Comparison of ENCODE assay signal across 12 cellular contexts in genomic region chr1:8384577-8384976, GRCh38.
DNase-seq lines count a peak whose midpoint lies in the region; ATAC-seq, FAIRE-seq and TF ChIP-seq lines count a peak whose summit lies in the region.
"Had no signal": no experiment of that assay in that cellular context is flagged by ENCODE, and none has a peak within 500 bp of the region (broad histone marks: within the 10 kb centered on the region; RNA-seq: fewer than 3 reads in every experiment).

No MANE protein-coding gene starts in this region.

- H3K36me3 ChIP-seq in ACC112 (ENCODE audit: insufficient read depth, low read length) (peaks cover 30% of the 10 kb centered on the region), endothelial cell of umbilical vein (ENCODE audit: control insufficient read depth in 2 of 2, extremely low read depth in 1 of 2, insufficient read depth in 2 of 2, low read length in 2 of 2) (peaks cover 0 to 11% of the 10 kb centered on the region in 2 experiments), MM.1S (replicated peaks; ENCODE audit: insufficient read depth, low read length) (no peaks in the 10 kb centered on the region)
- H3K36me3 ChIP-seq in naive thymus-derived CD4-positive, alpha-beta T cell (ENCODE audit: control insufficient read depth in 2 of 3, insufficient read depth in 3 of 3, low read length in 3 of 3): peaks cover 0 to 15% (median 4%) of the 10 kb centered on the region in 3 experiments

- H3K27me3 Mint-ChIP-seq in naive thymus-derived CD4-positive, alpha-beta T cell: no peaks in the 10 kb centered on the region
- H3K27me3 Mint-ChIP-seq: stimulated activated naive CD8-positive, alpha-beta T cell treated with anti-CD3 and anti-CD28 coated beads, Interleukin-15, Interleukin-2, amounts not matched to agents 100 ng/mL and 50 ng/mL, for 24 hours had no signal

- H3K4me1 ChIP-seq in ACC112 (ENCODE audit: control insufficient read depth, insufficient read depth, low read length, unreplicated experiment) (peaks cover 18% of the 10 kb centered on the region), endothelial cell of umbilical vein (ENCODE audit: control insufficient read depth, extremely low read depth, insufficient read depth, low read length) (peaks cover 17% of the 10 kb centered on the region), MM.1S (ENCODE audit: low read length) (no peaks in the 10 kb centered on the region)
- H3K4me1 ChIP-seq in naive thymus-derived CD4-positive, alpha-beta T cell (ENCODE audit: control insufficient read depth in 2 of 2, insufficient read depth in 2 of 2, low read length in 2 of 2): peaks cover 25 to 45% of the 10 kb centered on the region in 2 donors

- H2AFZ ChIP-seq in ACC112 (ENCODE audit: low read length, unreplicated experiment) (no peak overlapping the region), endothelial cell of umbilical vein (ENCODE audit: low read depth, low read length) (no peak overlapping the region), MM.1S (ENCODE audit: low read length) (no peak overlapping the region)

- H3K27me3 ChIP-seq in ACC112 (ENCODE audit: insufficient read depth, low read length) (no peaks in the 10 kb centered on the region), endothelial cell of umbilical vein (ENCODE audit: control insufficient read depth in 2 of 2, insufficient read depth in 2 of 2, low read length in 2 of 2) (no peaks in the 10 kb centered on the region), MM.1S (replicated peaks; ENCODE audit: insufficient read depth, low read length) (no peaks in the 10 kb centered on the region)
- H3K27me3 ChIP-seq in naive thymus-derived CD4-positive, alpha-beta T cell (ENCODE audit: control insufficient read depth in 2 of 2, insufficient read depth in 2 of 2, low read length in 2 of 2): no peaks in the 10 kb centered on the region

- H3K9me3 Mint-ChIP-seq in naive thymus-derived CD4-positive, alpha-beta T cell: no peaks in the 10 kb centered on the region
- H3K9me3 Mint-ChIP-seq: stimulated activated naive CD8-positive, alpha-beta T cell treated with anti-CD3 and anti-CD28 coated beads, Interleukin-15, Interleukin-2, amounts not matched to agents 100 ng/mL and 50 ng/mL, for 24 hours had no signal

- no peak for ATAC-seq in naive thymus-derived CD4-positive, alpha-beta T cell
- ATAC-seq in GM21619 (IDR thresholded peaks at IDR 0.05; ENCODE audit: unreplicated experiment) (no peak), GM19035 (IDR thresholded peaks at IDR 0.05; ENCODE audit: unreplicated experiment) (no peak)

- H3K4me3 ChIP-seq in ACC112 (ENCODE audit: low read depth, low read length) (no peak overlapping the region), endothelial cell of umbilical vein (replicated peaks in 1 of 3; ENCODE audit: insufficient read depth in 1 of 3, low read depth in 1 of 3, low read length in 3 of 3) (no peak overlapping the region), MM.1S (ENCODE audit: low read length) (no peak overlapping the region)
- no peak overlapping the region for H3K4me3 ChIP-seq in naive thymus-derived CD4-positive, alpha-beta T cell (ENCODE audit: low read length)

- H3K9me3 ChIP-seq in endothelial cell of umbilical vein (replicated peaks; ENCODE audit: control insufficient read depth, insufficient read depth, low read length): no peaks in the 10 kb centered on the region
- no peaks in the 10 kb centered on the region for H3K9me3 ChIP-seq in naive thymus-derived CD4-positive, alpha-beta T cell (ENCODE audit: control insufficient read depth in 2 of 3, low read length in 3 of 3)
- H3K9me3 ChIP-seq in MM.1S (replicated peaks; ENCODE audit: insufficient read depth, low read length): no peaks in the 10 kb centered on the region

- intact Hi-C loops in endothelial cell of umbilical vein (cut with micrococcal nuclease): loop anchor here (1.0 kb wide), 1 partner anchor 25 kb away; no protein-coding TSS in a partner anchor
- intact Hi-C loops in naive thymus-derived CD4-positive, alpha-beta T cell (cut with micrococcal nuclease): loop anchor here (5.0 kb wide), 2 partner anchors 48 to 143 kb away; no protein-coding TSS in a partner anchor

- H3K4me2 ChIP-seq in endothelial cell of umbilical vein (ENCODE audit: insufficient read depth, low read length): no peak overlapping the region
- H3K4me2 ChIP-seq in MM.1S (ENCODE audit: low read depth, low read length): no peak overlapping the region

- peak overlapping the region in 7 of 10 donors; percentile 5 to 78 (median 43) for H3K4me3 Mint-ChIP-seq in naive thymus-derived CD4-positive, alpha-beta T cell
- H3K4me3 Mint-ChIP-seq: stimulated activated naive CD8-positive, alpha-beta T cell treated with anti-CD3 and anti-CD28 coated beads, Interleukin-15, Interleukin-2, amounts not matched to agents 100 ng/mL and 50 ng/mL, for 24 hours had no signal

- H3K27ac ChIP-seq in ACC112 (ENCODE audit: low read depth, low read length): peak overlapping the region; percentile 45
- peak overlapping the region; percentile 31 for H3K27ac ChIP-seq in endothelial cell of umbilical vein (ENCODE audit: insufficient read depth, low read depth, low read length)
- peak overlapping the region; percentile 6 for H3K27ac ChIP-seq in naive thymus-derived CD4-positive, alpha-beta T cell (ENCODE audit: low read depth, low read length)
- H3K27ac ChIP-seq in MM.1S (ENCODE audit: low read length): no peak overlapping the region

- CTCF ChIA-PET in endothelial cell of umbilical vein (lab: Charles Lee): interaction anchor here (0.9 to 2.6 kb wide), 6 partner anchors 8 to 90 kb away, joined by 3 to 10 read pairs (median 4); no protein-coding TSS in a partner anchor
- CTCF ChIA-PET in naive thymus-derived CD4-positive, alpha-beta T cell (lab: Charles Lee): no interaction called here

- DNase-seq in HT1080 (ENCODE audit: low read depth) (peak; percentile 10), endothelial cell of umbilical vein (ENCODE audit: low read depth, low spot score) (peak; percentile 39), GOT3 (lab: John Stamatoyannopoulos, UW) (no peak), MM.1S (no peak)
- DNase-seq in naive thymus-derived CD4-positive, alpha-beta T cell: no peak
- DNase-seq: activated CD8-positive, alpha-beta memory T cell treated with anti-CD3 and anti-CD28 coated beads, Interleukin-2, amount 50 U/mL, for 4 hours; KG1 had no signal

- H3K79me2 ChIP-seq in ACC112 (ENCODE audit: control insufficient read depth, insufficient read depth, low read length, unreplicated experiment): peaks cover 82% of the 10 kb centered on the region
- H3K79me2 ChIP-seq in endothelial cell of umbilical vein (ENCODE audit: control insufficient read depth, insufficient read depth, low read length): peaks cover 52% of the 10 kb centered on the region
- peaks cover 18% of the 10 kb centered on the region for H3K79me2 ChIP-seq in MM.1S (ENCODE audit: low read length)

- TF ChIP-seq CTCF in endothelial cell of umbilical vein (IDR thresholded peaks at IDR 0.05; ENCODE audit: extremely low read depth in 1 of 2, insufficient read depth in 1 of 2, low read depth in 1 of 2, low read length in 2 of 2) (no peak), MM.1S (IDR thresholded peaks at IDR 0.05; ENCODE audit: low read length) (no peak)

- FAIRE-seq in endothelial cell of umbilical vein (lab: Jason Lieb, UNC): no peak
- FAIRE-seq: H54 had no signal

- no TSS peak for BruUV-seq in endothelial cell of umbilical vein (replicated peaks; lab: Mats Ljungman, UMichigan)

- H3K9ac ChIP-seq in endothelial cell of umbilical vein (replicated peaks; ENCODE audit: extremely low read depth, insufficient read depth, low read length): no peak overlapping the region
- no peak overlapping the region for H3K9ac ChIP-seq in MM.1S (ENCODE audit: low read length)

- H3K36me3 Mint-ChIP-seq in naive thymus-derived CD4-positive, alpha-beta T cell: peaks cover 3 to 38% (median 21%) of the 10 kb centered on the region in 5 donors

- peak overlapping the region in 8 of 9 donors; percentile 69 to 92 (median 86) for H3K27ac Mint-ChIP-seq in naive thymus-derived CD4-positive, alpha-beta T cell
- H3K27ac Mint-ChIP-seq: stimulated activated naive CD8-positive, alpha-beta T cell treated with anti-CD3 and anti-CD28 coated beads, Interleukin-15, Interleukin-2, amounts not matched to agents 100 ng/mL and 50 ng/mL, for 24 hours had no signal

- TF ChIP-seq POLR2A in endothelial cell of umbilical vein (IDR thresholded peaks at IDR 0.05; ENCODE audit: low read depth, low read length): no peak

- H3K9me2 ChIP-seq in MM.1S (replicated peaks; ENCODE audit: insufficient read depth, low read length): no peaks in the 10 kb centered on the region

- POLR2A ChIA-PET in endothelial cell of umbilical vein (lab: Charles Lee): no interaction called here
- POLR2A ChIA-PET in naive thymus-derived CD4-positive, alpha-beta T cell (lab: Charles Lee): interaction anchor here (1.2 kb wide), 1 partner anchor 141 kb away, joined by 3 read pairs; no protein-coding TSS in a partner anchor

- H3F3A ChIP-seq in MM.1S (ENCODE audit: insufficient read depth, low read length): no peaks in the 10 kb centered on the region

- H3K9me1 ChIP-seq in endothelial cell of umbilical vein (replicated peaks; ENCODE audit: control insufficient read depth, extremely low read depth, insufficient read depth, low read length): no peaks in the 10 kb centered on the region

- no peaks in the 10 kb centered on the region for H4K20me1 ChIP-seq in endothelial cell of umbilical vein (replicated peaks; ENCODE audit: control insufficient read depth, extremely low read depth, insufficient read depth, low read length)
- H4K20me1 ChIP-seq in MM.1S (ENCODE audit: insufficient read depth, low read length): no peaks in the 10 kb centered on the region; the same call in 1 of the 2 replicates

- dilution Hi-C loops in endothelial cell of umbilical vein (cut with MboI; ENCODE audit: extremely low pct_ligation_motif_present, low sequenced_read_pairs): no loop called here

- H3K4me1 Mint-ChIP-seq in naive thymus-derived CD4-positive, alpha-beta T cell: peaks cover 44 to 92% (median 88%) of the 10 kb centered on the region in 7 donors

TF ChIP-seq in endothelial cell of umbilical vein, 7 proteins besides CTCF, POLR2A, EP300 and RAD21:
- TF ChIP-seq POLR2AphosphoS5 (IDR thresholded peaks at IDR 0.05; ENCODE audit: insufficient read depth, low read depth, low read length) (no peak), EZH2 (IDR thresholded peaks at IDR 0.05; ENCODE audit: borderline replicate concordance, low read depth, low read length, severe bottlenecking) (no peak), MAX (IDR thresholded peaks at IDR 0.05; ENCODE audit: insufficient read depth, insufficient read length) (no peak), GATA2 (IDR thresholded peaks at IDR 0.05; ENCODE audit: insufficient read depth, insufficient read length, low read depth, low read length) (no peak), JUN (IDR thresholded peaks at IDR 0.05; ENCODE audit: borderline replicate concordance, insufficient read depth, insufficient read length, low read depth) (no peak)

Comparison
In these comparisons a context has a peak if more than half of its experiments do, and no peak if none do; other contexts are left out.
1. DNase-seq: peak in HT1080 (single experiment) and endothelial cell of umbilical vein (single experiment); none in naive thymus-derived CD4-positive, alpha-beta T cell (0 of 9), GOT3 (single experiment) and MM.1S (single experiment).